In the genomic region with DNA sequence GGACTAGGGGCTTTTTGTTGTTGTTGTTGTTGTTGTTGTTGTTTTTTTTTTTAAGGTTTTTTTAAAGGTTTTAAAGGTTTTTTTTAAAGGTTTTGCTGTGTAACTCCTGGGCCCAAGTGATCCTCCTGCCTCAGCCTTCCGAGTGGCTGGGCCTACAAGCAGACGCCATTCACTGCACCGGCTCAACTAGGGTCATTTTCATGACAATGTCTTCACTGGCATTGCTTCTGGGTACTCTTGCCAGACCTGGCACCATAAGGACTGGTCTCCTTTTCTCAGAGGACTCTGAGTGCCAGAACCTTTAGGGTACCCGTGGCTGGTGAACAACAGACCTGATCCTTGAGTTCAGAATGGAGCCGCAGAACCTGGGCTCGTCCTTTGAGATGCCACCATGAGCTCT, we compare ENCODE assay signal across 17 cellular contexts. TPM values are rescaled to one million over a fixed set of nuclear protein-coding genes. Genes with fewer than 3 reads are reported as not detected.
DNase-seq lines count a peak whose midpoint lies in the region; ATAC-seq, FAIRE-seq and TF ChIP-seq lines count a peak whose summit lies in the region.
"Had no signal": no experiment of that assay in that cellular context is flagged by ENCODE, and none has a peak within 500 bp of the region (broad histone marks: within the 10 kb centered on the region; RNA-seq: fewer than 3 reads in every experiment).

No MANE protein-coding gene starts in this region.

- H3K27me3 Mint-ChIP-seq in activated CD4-positive, alpha-beta T cell treated with anti-CD3 and anti-CD28 coated beads, Interleukin-2, amount 10 ng/mL, durations not matched to agents 7 days and 5 days, result no peaks in the 10 kb centered on the region
- H3K27me3 Mint-ChIP-seq in activated CD4-positive, alpha-beta T cell treated with anti-CD3 and anti-CD28 coated beads, Interleukin-2, amount 10 ng/mL, durations not matched to agents 24 days and 14 days, result no peaks in the 10 kb centered on the region
- H3K27me3 Mint-ChIP-seq in CD14-positive monocyte (ENCODE audit: low read depth in 3 of 3) (no peaks in the 10 kb centered on the region), nephron progenitor cell (ENCODE audit: low read depth, poor library complexity) (no peaks in the 10 kb centered on the region)

- DNase-seq in activated CD4-positive, alpha-beta T cell treated with anti-CD3 and anti-CD28 coated beads, Interleukin-2, amount 10 ng/mL, durations not matched to agents 7 days and 5 days, result no peak
- DNase-seq in activated CD4-positive, alpha-beta T cell treated with anti-CD3 and anti-CD28 coated beads, Interleukin-2, amount 10 ng/mL, durations not matched to agents 24 days and 14 days, result no peak
- DNase-seq in CD14-positive monocyte (ENCODE audit: low spot score), result no peak
- DNase-seq in coronary artery (ENCODE audit: low spot score), result peak; percentile 50
- no peak for DNase-seq in nephron progenitor cell
- DNase-seq in RCC 7860 (ENCODE audit: low spot score), result no peak
- no peak for DNase-seq in stimulated activated naive CD4-positive, alpha-beta T cell (lab: John Stamatoyannopoulos, UW)
- DNase-seq: 8988T; DMS79 treated with DMSO at 0.1 percent for 48 hours; GM23248; NCI-H1417; NCI-H187 treated with DMSO at 0.1 percent for 48 hours; NCI-H2171; NCI-H446 treated with DMSO at 0.1 percent for 48 hours; NK-92 treated with Interleukin-12 subunit alpha and Interleukin-12 subunit beta, amount 100 ng/mL, for 24 hours had no signal

- H3K27ac ChIP-seq in coronary artery, result no peak overlapping the region
- H3K27ac ChIP-seq: GM23248 had no signal

- peaks cover 7% of the 10 kb centered on the region for H3K4me1 Mint-ChIP-seq in activated CD4-positive, alpha-beta T cell treated with anti-CD3 and anti-CD28 coated beads, Interleukin-2, amount 10 ng/mL, durations not matched to agents 7 days and 5 days
- H3K4me1 Mint-ChIP-seq in activated CD4-positive, alpha-beta T cell treated with anti-CD3 and anti-CD28 coated beads, Interleukin-2, amount 10 ng/mL, durations not matched to agents 24 days and 14 days, result peaks cover 5% of the 10 kb centered on the region
- H3K4me1 Mint-ChIP-seq in CD14-positive monocyte, result no peaks in the 10 kb centered on the region
- peaks cover 6% of the 10 kb centered on the region for H3K4me1 Mint-ChIP-seq in nephron progenitor cell

- intact Hi-C loops in activated CD4-positive, alpha-beta T cell treated with anti-CD3 and anti-CD28 coated beads, Interleukin-2, amount 10 ng/mL, durations not matched to agents 24 days and 14 days (cut with micrococcal nuclease), result no loop called here
- intact Hi-C loops in CD14-positive monocyte (cut with micrococcal nuclease), result no loop called here

- H3K9me3 Mint-ChIP-seq in activated CD4-positive, alpha-beta T cell treated with anti-CD3 and anti-CD28 coated beads, Interleukin-2, amount 10 ng/mL, durations not matched to agents 7 days and 5 days, result no peaks in the 10 kb centered on the region
- H3K9me3 Mint-ChIP-seq in activated CD4-positive, alpha-beta T cell treated with anti-CD3 and anti-CD28 coated beads, Interleukin-2, amount 10 ng/mL, durations not matched to agents 24 days and 14 days, result no peaks in the 10 kb centered on the region
- H3K9me3 Mint-ChIP-seq in CD14-positive monocyte, result no peaks in the 10 kb centered on the region
- H3K9me3 Mint-ChIP-seq in nephron progenitor cell, result no peaks in the 10 kb centered on the region

- H3K36me3 Mint-ChIP-seq in activated CD4-positive, alpha-beta T cell treated with anti-CD3 and anti-CD28 coated beads, Interleukin-2, amount 10 ng/mL, durations not matched to agents 7 days and 5 days (ENCODE audit: low read depth), result peaks cover 20% of the 10 kb centered on the region
- peaks cover 57% of the 10 kb centered on the region for H3K36me3 Mint-ChIP-seq in activated CD4-positive, alpha-beta T cell treated with anti-CD3 and anti-CD28 coated beads, Interleukin-2, amount 10 ng/mL, durations not matched to agents 24 days and 14 days (ENCODE audit: low read depth)
- peaks cover 83 to 98% of the 10 kb centered on the region in 2 donors for H3K36me3 Mint-ChIP-seq in CD14-positive monocyte
- H3K36me3 Mint-ChIP-seq in nephron progenitor cell (ENCODE audit: low read depth), result peaks cover 35% of the 10 kb centered on the region

- ATAC-seq in HG03108 (IDR thresholded peaks at IDR 0.05; ENCODE audit: unreplicated experiment), result no peak
- ATAC-seq: HCT116 had no signal

- H3K4me3 Mint-ChIP-seq in activated CD4-positive, alpha-beta T cell treated with anti-CD3 and anti-CD28 coated beads, Interleukin-2, amount 10 ng/mL, durations not matched to agents 7 days and 5 days, result no peak overlapping the region
- H3K4me3 Mint-ChIP-seq in activated CD4-positive, alpha-beta T cell treated with anti-CD3 and anti-CD28 coated beads, Interleukin-2, amount 10 ng/mL, durations not matched to agents 24 days and 14 days, result no peak overlapping the region
- H3K4me3 Mint-ChIP-seq in CD14-positive monocyte (no peak overlapping the region), nephron progenitor cell (no peak overlapping the region)

- peak overlapping the region; percentile 31 for H3K27ac Mint-ChIP-seq in activated CD4-positive, alpha-beta T cell treated with anti-CD3 and anti-CD28 coated beads, Interleukin-2, amount 10 ng/mL, durations not matched to agents 7 days and 5 days
- no peak overlapping the region for H3K27ac Mint-ChIP-seq in activated CD4-positive, alpha-beta T cell treated with anti-CD3 and anti-CD28 coated beads, Interleukin-2, amount 10 ng/mL, durations not matched to agents 24 days and 14 days
- H3K27ac Mint-ChIP-seq in CD14-positive monocyte, result peak overlapping the region in 4 of 7 donors; percentile 13 to 64 (median 24)
- H3K27ac Mint-ChIP-seq in nephron progenitor cell, result peak overlapping the region; percentile 78

- POLR2A ChIA-PET in activated CD4-positive, alpha-beta T cell treated with anti-CD3 and anti-CD28 coated beads, Interleukin-2, amount 10 ng/mL, durations not matched to agents 7 days and 5 days (lab: Charles Lee), result no interaction called here

- TF ChIP-seq CTCF in CD14-positive monocyte (IDR thresholded peaks at IDR 0.05) (no peak), coronary artery (IDR thresholded peaks at IDR 0.05) (no peak), nephron progenitor cell (IDR thresholded peaks at IDR 0.05) (no peak)

- H3K4me3 ChIP-seq in coronary artery, result no peak overlapping the region
- H3K4me3 ChIP-seq: GM23248 had no signal

- FAIRE-seq in RCC 7860 (lab: Jason Lieb, UNC), result no peak

- CTCF ChIA-PET in activated CD4-positive, alpha-beta T cell treated with anti-CD3 and anti-CD28 coated beads, Interleukin-2, amount 10 ng/mL, durations not matched to agents 7 days and 5 days (lab: Charles Lee), result interaction anchor here (1.6 to 2.8 kb wide), 4 partner anchors 9 to 21 kb away, joined by 4 to 14 read pairs (median 11); no protein-coding TSS in a partner anchor

RNA-seq across cellular contexts. Expression of gene POLR3E, which starts 20.4 kb away (rescaled TPM):
- total RNA-seq in activated CD4-positive, alpha-beta T cell treated with anti-CD3 and anti-CD28 coated beads, Interleukin-2, amount 10 ng/mL, durations not matched to agents 7 days and 5 days, result 10 to 100 TPM; 52.4 to 54.3 TPM
- total RNA-seq in activated CD4-positive, alpha-beta T cell treated with anti-CD3 and anti-CD28 coated beads, Interleukin-2, amount 10 ng/mL, durations not matched to agents 24 days and 14 days, result 102 and 111 TPM in 2 replicates
- polyA plus RNA-seq in CD14-positive monocyte, result 1 to 10 TPM; 4.1 to 5.7 TPM

RNA-seq across cellular contexts. Expression of gene CDR2, which starts 56.8 kb away (rescaled TPM):
- total RNA-seq in activated CD4-positive, alpha-beta T cell treated with anti-CD3 and anti-CD28 coated beads, Interleukin-2, amount 10 ng/mL, durations not matched to agents 7 days and 5 days, result 10 to 100 TPM; 43.5 to 45.4 TPM
- total RNA-seq in activated CD4-positive, alpha-beta T cell treated with anti-CD3 and anti-CD28 coated beads, Interleukin-2, amount 10 ng/mL, durations not matched to agents 24 days and 14 days, result 38.2 and 40.9 TPM in 2 replicates
- polyA plus RNA-seq in CD14-positive monocyte, result 1 to 10 TPM; 2.5 to 4.8 TPM
